Comparison of ENCODE assay signal across 1 cellular context in genomic region chr2:69770193-69770702, GRCh38.
TF ChIP-seq lines count a peak whose summit lies in the region.

No MANE protein-coding gene starts in this region.

TF ChIP-seq in HEK293, 187 proteins besides CTCF, POLR2A, EP300 and RAD21 (continued from another document):
- TF ChIP-seq, protein P1, sequence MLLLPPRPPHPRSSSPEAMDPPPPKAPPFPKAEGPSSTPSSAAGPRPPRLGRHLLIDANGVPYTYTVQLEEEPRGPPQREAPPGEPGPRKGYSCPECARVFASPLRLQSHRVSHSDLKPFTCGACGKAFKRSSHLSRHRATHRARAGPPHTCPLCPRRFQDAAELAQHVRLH (tag by site-specific recombination; IDR thresholded peaks at IDR 0.05) = no peak
- TF ChIP-seq SP7 (tag by site-specific recombination; IDR thresholded peaks at IDR 0.05) (peak; percentile 69), ZBTB17 (tag by site-specific recombination; IDR thresholded peaks at IDR 0.05) (peak; percentile 63), ZNF830 (tag by site-specific recombination; IDR thresholded peaks at IDR 0.05; ENCODE audit: low read depth) (no peak), ZNF600 (tag by site-specific recombination; IDR thresholded peaks at IDR 0.05) (0 out of 2 replicates have a peak, but pooled peaks have one; percentile 10), WT1 (tag by site-specific recombination; IDR thresholded peaks at IDR 0.05) (peak; percentile 52; the same call in 1 of the 2 replicates)
- TF ChIP-seq, protein P2, sequence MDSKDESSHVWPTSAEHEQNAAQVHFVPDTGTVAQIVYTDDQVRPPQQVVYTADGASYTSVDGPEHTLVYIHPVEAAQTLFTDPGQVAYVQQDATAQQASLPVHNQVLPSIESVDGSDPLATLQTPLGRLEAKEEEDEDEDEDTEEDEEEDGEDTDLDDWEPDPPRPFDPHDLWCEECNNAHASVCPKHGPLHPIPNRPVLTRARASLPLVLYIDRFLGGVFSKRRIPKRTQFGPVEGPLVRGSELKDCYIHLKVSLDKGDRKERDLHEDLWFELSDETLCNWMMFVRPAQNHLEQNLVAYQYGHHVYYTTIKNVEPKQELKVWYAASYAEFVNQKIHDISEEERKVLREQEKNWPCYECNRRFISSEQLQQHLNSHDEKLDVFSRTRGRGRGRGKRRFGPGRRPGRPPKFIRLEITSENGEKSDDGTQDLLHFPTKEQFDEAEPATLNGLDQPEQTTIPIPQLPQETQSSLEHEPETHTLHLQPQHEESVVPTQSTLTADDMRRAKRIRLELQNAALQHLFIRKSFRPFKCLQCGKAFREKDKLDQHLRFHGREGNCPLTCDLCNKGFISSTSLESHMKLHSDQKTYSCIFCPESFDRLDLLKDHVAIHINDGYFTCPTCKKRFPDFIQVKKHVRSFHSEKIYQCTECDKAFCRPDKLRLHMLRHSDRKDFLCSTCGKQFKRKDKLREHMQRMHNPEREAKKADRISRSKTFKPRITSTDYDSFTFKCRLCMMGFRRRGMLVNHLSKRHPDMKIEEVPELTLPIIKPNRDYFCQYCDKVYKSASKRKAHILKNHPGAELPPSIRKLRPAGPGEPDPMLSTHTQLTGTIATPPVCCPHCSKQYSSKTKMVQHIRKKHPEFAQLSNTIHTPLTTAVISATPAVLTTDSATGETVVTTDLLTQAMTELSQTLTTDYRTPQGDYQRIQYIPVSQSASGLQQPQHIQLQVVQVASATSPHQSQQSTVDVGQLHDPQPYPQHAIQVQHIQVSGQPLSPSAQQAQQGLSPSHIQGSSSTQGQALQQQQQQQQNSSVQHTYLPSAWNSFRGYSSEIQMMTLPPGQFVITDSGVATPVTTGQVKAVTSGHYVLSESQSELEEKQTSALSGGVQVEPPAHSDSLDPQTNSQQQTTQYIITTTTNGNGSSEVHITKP (tag by site-specific recombination; IDR thresholded peaks at IDR 0.05) = peak; percentile 93
- TF ChIP-seq, protein P3, sequence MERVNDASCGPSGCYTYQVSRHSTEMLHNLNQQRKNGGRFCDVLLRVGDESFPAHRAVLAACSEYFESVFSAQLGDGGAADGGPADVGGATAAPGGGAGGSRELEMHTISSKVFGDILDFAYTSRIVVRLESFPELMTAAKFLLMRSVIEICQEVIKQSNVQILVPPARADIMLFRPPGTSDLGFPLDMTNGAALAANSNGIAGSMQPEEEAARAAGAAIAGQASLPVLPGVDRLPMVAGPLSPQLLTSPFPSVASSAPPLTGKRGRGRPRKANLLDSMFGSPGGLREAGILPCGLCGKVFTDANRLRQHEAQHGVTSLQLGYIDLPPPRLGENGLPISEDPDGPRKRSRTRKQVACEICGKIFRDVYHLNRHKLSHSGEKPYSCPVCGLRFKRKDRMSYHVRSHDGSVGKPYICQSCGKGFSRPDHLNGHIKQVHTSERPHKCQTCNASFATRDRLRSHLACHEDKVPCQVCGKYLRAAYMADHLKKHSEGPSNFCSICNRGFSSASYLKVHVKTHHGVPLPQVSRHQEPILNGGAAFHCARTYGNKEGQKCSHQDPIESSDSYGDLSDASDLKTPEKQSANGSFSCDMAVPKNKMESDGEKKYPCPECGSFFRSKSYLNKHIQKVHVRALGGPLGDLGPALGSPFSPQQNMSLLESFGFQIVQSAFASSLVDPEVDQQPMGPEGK (tag by site-specific recombination; IDR thresholded peaks at IDR 0.05) = peak; percentile 70
